9 cellular contexts compared by ENCODE assay signal in the genomic region with DNA sequence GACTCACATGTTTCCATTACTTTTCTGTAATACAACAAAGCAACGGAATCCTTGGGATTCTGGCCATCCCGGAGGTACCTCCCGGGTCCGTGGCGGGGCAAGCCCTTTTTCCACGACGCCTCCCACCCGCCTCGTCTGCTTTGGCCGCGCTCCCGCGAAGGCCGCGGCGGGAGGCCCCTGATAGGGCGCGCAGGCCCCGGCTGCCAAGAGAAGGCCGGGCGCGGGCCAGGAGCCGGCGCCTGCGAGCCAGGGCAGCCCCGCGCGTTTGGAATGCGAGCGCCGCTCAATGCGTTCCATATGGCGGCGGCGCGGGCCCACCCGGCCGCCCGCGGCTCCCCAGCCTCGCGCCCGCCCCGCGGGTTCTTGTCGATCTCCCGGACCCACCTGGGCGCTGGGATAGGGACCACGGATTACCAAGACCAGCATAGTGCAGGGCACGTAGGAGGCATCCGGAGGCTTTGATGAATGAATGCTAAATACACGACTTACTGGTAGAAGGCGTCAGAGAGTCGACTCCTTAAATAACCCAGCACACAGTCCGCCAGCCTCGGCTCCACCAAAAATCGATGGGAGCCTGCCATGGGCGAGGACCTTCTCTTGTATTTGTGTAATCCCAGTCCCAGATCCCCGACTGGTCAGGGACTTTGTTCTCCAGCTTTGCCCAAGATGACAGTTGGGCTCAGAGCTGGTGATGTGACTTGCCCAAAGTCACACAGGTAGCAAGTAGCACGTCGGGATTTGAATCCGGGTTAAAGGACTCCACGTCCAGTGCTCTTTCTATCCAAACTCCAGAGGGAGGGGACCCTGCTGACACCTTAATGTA. TPM values are rescaled to one million over a fixed set of nuclear protein-coding genes. Genes with fewer than 3 reads are reported as not detected.
DNase-seq lines count a peak whose midpoint lies in the region; ATAC-seq and TF ChIP-seq lines count a peak whose summit lies in the region.
"Had no signal": no experiment of that assay in that cellular context is flagged by ENCODE, and none has a peak within 500 bp of the region (broad histone marks: within the 10 kb centered on the region; RNA-seq: fewer than 3 reads in every experiment).

No MANE protein-coding gene starts in this region.

- CTCF ChIA-PET in activated CD4-positive, alpha-beta memory T cell treated with anti-CD3 and anti-CD28 coated beads, Interleukin-2, amount 10 ng/mL, durations not matched to agents 7 days and 5 days (lab: Charles Lee): interaction anchor here (0.5 to 3.1 kb wide), 7 partner anchors 7 to 173 kb away, joined by 3 to 14 read pairs (median 3); no protein-coding TSS in a partner anchor

- POLR2A ChIA-PET in activated CD4-positive, alpha-beta memory T cell treated with anti-CD3 and anti-CD28 coated beads, Interleukin-2, amount 10 ng/mL, durations not matched to agents 7 days and 5 days (lab: Charles Lee): interaction anchor here (1.2 to 35.8 kb wide), 8 partner anchors 8 to 98 kb away, joined by 3 to 1205 read pairs (median 31); partner anchors contain the start of genes PHF19, PSMD5 and TRAF1

- TF ChIP-seq CTCF in glutamatergic neuron (IDR thresholded peaks at IDR 0.05; ENCODE audit: partially characterized antibody, unreplicated experiment): no peak

- H3K27ac Mint-ChIP-seq in activated CD4-positive, alpha-beta memory T cell treated with anti-CD3 and anti-CD28 coated beads, Interleukin-2, amount 10 ng/mL, durations not matched to agents 7 days and 5 days: peak overlapping the region; percentile 61
- no peak overlapping the region for H3K27ac Mint-ChIP-seq in glutamatergic neuron (ENCODE audit: unreplicated experiment)

- DNase-seq in ELF-1 (ENCODE audit: low read depth, low spot score): peak; percentile 48
- no peak for DNase-seq in activated CD4-positive, alpha-beta memory T cell treated with anti-CD3 and anti-CD28 coated beads, Interleukin-2, amount 10 ng/mL, durations not matched to agents 7 days and 5 days
- DNase-seq in glutamatergic neuron: peak; percentile 32
- peak; percentile 71 for DNase-seq in retina
- DNase-seq in DMS153 treated with DMSO at 0.1 percent for 48 hours (lab: John Stamatoyannopoulos, UW; ENCODE audit: unreplicated experiment): no peak
- no peak for DNase-seq in NCI-H1092 (lab: John Stamatoyannopoulos, UW)
- DNase-seq in NCI-H748 treated with DMSO at 0.1 percent for 48 hours (lab: John Stamatoyannopoulos, UW): no peak
- DNase-seq: NCI-H146 had no signal

- no peaks in the 10 kb centered on the region for H3K27me3 Mint-ChIP-seq in activated CD4-positive, alpha-beta memory T cell treated with anti-CD3 and anti-CD28 coated beads, Interleukin-2, amount 10 ng/mL, durations not matched to agents 7 days and 5 days
- peaks cover 2% of the 10 kb centered on the region for H3K27me3 Mint-ChIP-seq in glutamatergic neuron (ENCODE audit: unreplicated experiment)

- H3K9me3 Mint-ChIP-seq in activated CD4-positive, alpha-beta memory T cell treated with anti-CD3 and anti-CD28 coated beads, Interleukin-2, amount 10 ng/mL, durations not matched to agents 7 days and 5 days: no peaks in the 10 kb centered on the region
- H3K9me3 Mint-ChIP-seq in glutamatergic neuron (ENCODE audit: unreplicated experiment): peaks cover 2% of the 10 kb centered on the region

- ATAC-seq in GM21528 (IDR thresholded peaks at IDR 0.05; ENCODE audit: low FRiP score, unreplicated experiment): no peak

- H3K4me1 Mint-ChIP-seq in activated CD4-positive, alpha-beta memory T cell treated with anti-CD3 and anti-CD28 coated beads, Interleukin-2, amount 10 ng/mL, durations not matched to agents 7 days and 5 days: peaks cover 83% of the 10 kb centered on the region
- H3K4me1 Mint-ChIP-seq in glutamatergic neuron (ENCODE audit: low read depth, unreplicated experiment): peaks cover 9% of the 10 kb centered on the region

- H3K4me3 Mint-ChIP-seq in activated CD4-positive, alpha-beta memory T cell treated with anti-CD3 and anti-CD28 coated beads, Interleukin-2, amount 10 ng/mL, durations not matched to agents 7 days and 5 days: no peak overlapping the region
- H3K4me3 Mint-ChIP-seq in glutamatergic neuron (ENCODE audit: unreplicated experiment): no peak overlapping the region

- H3K36me3 Mint-ChIP-seq in activated CD4-positive, alpha-beta memory T cell treated with anti-CD3 and anti-CD28 coated beads, Interleukin-2, amount 10 ng/mL, durations not matched to agents 7 days and 5 days (ENCODE audit: low read depth): peaks cover 25% of the 10 kb centered on the region
- H3K36me3 Mint-ChIP-seq in glutamatergic neuron (ENCODE audit: unreplicated experiment): no peaks in the 10 kb centered on the region

RNA-seq across cellular contexts. Expression of gene PHF19, which starts 17.6 kb away (rescaled TPM):
- total RNA-seq in activated CD4-positive, alpha-beta memory T cell treated with anti-CD3 and anti-CD28 coated beads, Interleukin-2, amount 10 ng/mL, durations not matched to agents 7 days and 5 days: 100 to 1,000 TPM; 229 TPM
- total RNA-seq in glutamatergic neuron (ENCODE audit: unreplicated experiment): 18.9 TPM

RNA-seq across cellular contexts. Expression of gene TRAF1, which starts 32.0 kb away (rescaled TPM):
- total RNA-seq in activated CD4-positive, alpha-beta memory T cell treated with anti-CD3 and anti-CD28 coated beads, Interleukin-2, amount 10 ng/mL, durations not matched to agents 7 days and 5 days: 10 to 100 TPM; 73.6 to 74.3 TPM
- 1.6 TPM for total RNA-seq in glutamatergic neuron (ENCODE audit: unreplicated experiment)

RNA-seq across cellular contexts. Expression of gene PSMD5, which starts 51.9 kb away (rescaled TPM):
- total RNA-seq in activated CD4-positive, alpha-beta memory T cell treated with anti-CD3 and anti-CD28 coated beads, Interleukin-2, amount 10 ng/mL, durations not matched to agents 7 days and 5 days: 10 to 100 TPM; 51.8 to 64.0 TPM
- total RNA-seq in glutamatergic neuron (ENCODE audit: unreplicated experiment): 48.5 TPM

Comparison
In these comparisons a context has a peak if more than half of its experiments do, and no peak if none do; other contexts are left out.
1. DNase-seq: peak in ELF-1 (single experiment), glutamatergic neuron (single experiment) and retina (single experiment); none in activated CD4-positive, alpha-beta memory T cell treated with anti-CD3 and anti-CD28 coated beads, Interleukin-2, amount 10 ng/mL, durations not matched to agents 7 days and 5 days (single experiment), DMS153 treated with DMSO at 0.1 percent for 48 hours (single experiment), NCI-H1092 (single experiment) and NCI-H748 treated with DMSO at 0.1 percent for 48 hours (single experiment).
2. RNA of gene PHF19, which starts 17.6 kb away (total RNA-seq): 229 TPM in activated CD4-positive, alpha-beta memory T cell treated with anti-CD3 and anti-CD28 coated beads, Interleukin-2, amount 10 ng/mL, durations not matched to agents 7 days and 5 days; 18.9 TPM in glutamatergic neuron (single experiment); every median in the first group is over 10 times any median in the second.
3. RNA of gene TRAF1, which starts 32.0 kb away (total RNA-seq): 73.6 to 74.3 TPM in activated CD4-positive, alpha-beta memory T cell treated with anti-CD3 and anti-CD28 coated beads, Interleukin-2, amount 10 ng/mL, durations not matched to agents 7 days and 5 days; 1.6 TPM in glutamatergic neuron (single experiment); every median in the first group is over 10 times any median in the second.